24 cellular contexts compared by ENCODE assay signal in the genomic region with DNA sequence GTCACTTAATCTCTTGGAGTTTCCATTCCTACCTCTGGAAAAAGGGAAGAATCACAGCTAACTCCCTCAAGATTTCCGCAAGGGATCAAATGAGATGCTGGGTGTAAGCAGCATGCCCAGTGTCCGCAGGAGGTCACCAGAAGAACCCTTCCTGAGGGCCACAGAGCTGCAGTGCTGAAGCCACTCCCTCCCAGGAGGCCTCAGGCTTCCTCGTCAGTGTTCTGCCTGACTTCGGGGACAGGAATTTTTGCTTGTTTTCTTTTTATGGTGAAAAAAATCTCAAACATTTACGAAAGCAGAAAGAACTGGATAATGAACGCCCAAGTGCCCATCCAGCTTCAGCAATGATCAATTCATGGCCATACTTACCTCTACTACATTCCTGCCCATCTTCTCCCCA.
DNase-seq lines count a peak whose midpoint lies in the region; ATAC-seq and TF ChIP-seq lines count a peak whose summit lies in the region.
"Had no signal": no experiment of that assay in that cellular context is flagged by ENCODE, and none has a peak within 500 bp of the region (broad histone marks: within the 10 kb centered on the region; RNA-seq: fewer than 3 reads in every experiment).

No MANE protein-coding gene starts in this region.

- POLR2A ChIA-PET in PC-3 (lab: Charles Lee; ENCODE audit: unreplicated experiment) = no interaction called here

- intact Hi-C loops in PC-3 (cut with micrococcal nuclease) = no loop called here

- no peak overlapping the region for H3K4me3 Mint-ChIP-seq in activated T-cell treated with anti-CD3 and anti-CD28 coated beads, Interleukin-2, amount 50 U/mL, for 24 hours
- H3K4me3 Mint-ChIP-seq in activated T-cell treated with anti-CD3 and anti-CD28 coated beads, Interleukin-2, amount 50 U/mL, for 4 hours = no peak overlapping the region
- H3K4me3 Mint-ChIP-seq in effector memory CD8-positive, alpha-beta T cell = no peak overlapping the region
- H3K4me3 Mint-ChIP-seq in osteocyte (ENCODE audit: unreplicated experiment) = peak overlapping the region; percentile 32
- H3K4me3 Mint-ChIP-seq: activated CD8-positive, alpha-beta T cell treated with anti-CD3 and anti-CD28 coated beads, Interleukin-2, amount 10 ng/mL, durations not matched to agents 7 days and 5 days had no signal

- no peaks in the 10 kb centered on the region for H3K27me3 ChIP-seq in PC-3 (ENCODE audit: low read length)
- H3K27me3 ChIP-seq: esophagus squamous epithelium, pancreas had no signal

- no peak overlapping the region for H3K4me2 ChIP-seq in PC-3 (ENCODE audit: low read length)
- H3K4me2 ChIP-seq: KMS-11 had no signal

- H3K9me3 Mint-ChIP-seq in activated T-cell treated with anti-CD3 and anti-CD28 coated beads, Interleukin-2, amount 50 U/mL, for 24 hours = no peaks in the 10 kb centered on the region
- no peaks in the 10 kb centered on the region for H3K9me3 Mint-ChIP-seq in activated T-cell treated with anti-CD3 and anti-CD28 coated beads, Interleukin-2, amount 50 U/mL, for 4 hours
- no peaks in the 10 kb centered on the region for H3K9me3 Mint-ChIP-seq in effector memory CD8-positive, alpha-beta T cell
- H3K9me3 Mint-ChIP-seq in osteocyte (ENCODE audit: unreplicated experiment) = no peaks in the 10 kb centered on the region
- H3K9me3 Mint-ChIP-seq: activated naive CD4-positive, alpha-beta T cell treated with anti-CD3 and anti-CD28 coated beads, Interleukin-2, amount 50 U/mL, for 72 hours had no signal

- CTCF ChIA-PET in PC-3 (lab: Charles Lee) = no interaction called here

- H3K4me1 Mint-ChIP-seq in activated T-cell treated with anti-CD3 and anti-CD28 coated beads, Interleukin-2, amount 50 U/mL, for 24 hours (ENCODE audit: low read depth) = peaks cover 45% of the 10 kb centered on the region
- peaks cover 24% of the 10 kb centered on the region for H3K4me1 Mint-ChIP-seq in activated T-cell treated with anti-CD3 and anti-CD28 coated beads, Interleukin-2, amount 50 U/mL, for 4 hours (ENCODE audit: low read depth)
- H3K4me1 Mint-ChIP-seq in effector memory CD8-positive, alpha-beta T cell (ENCODE audit: low read depth in 2 of 2) = peaks cover 17 to 20% of the 10 kb centered on the region in 2 donors
- H3K4me1 Mint-ChIP-seq in osteocyte (ENCODE audit: unreplicated experiment) = peaks cover 67% of the 10 kb centered on the region

- H3K36me3 ChIP-seq in PC-3 (ENCODE audit: low read depth, low read length) = peaks cover 41% of the 10 kb centered on the region

- H3F3A ChIP-seq in PC-3 (ENCODE audit: low read length, unreplicated experiment) = peaks cover 13% of the 10 kb centered on the region

- TF ChIP-seq CTCF in PC-3 (conservative IDR thresholded peaks at IDR 0.05; ENCODE audit: low read depth, low read length) (no peak), osteocyte (IDR thresholded peaks at IDR 0.05) (peak; percentile 21)

- peaks cover 95% of the 10 kb centered on the region for H3K36me3 Mint-ChIP-seq in activated T-cell treated with anti-CD3 and anti-CD28 coated beads, Interleukin-2, amount 50 U/mL, for 24 hours (ENCODE audit: low read depth)
- H3K36me3 Mint-ChIP-seq in activated T-cell treated with anti-CD3 and anti-CD28 coated beads, Interleukin-2, amount 50 U/mL, for 4 hours (ENCODE audit: insufficient read depth) = peaks cover 53% of the 10 kb centered on the region
- peaks cover 59% of the 10 kb centered on the region for H3K36me3 Mint-ChIP-seq in effector memory CD8-positive, alpha-beta T cell (ENCODE audit: insufficient read depth)
- peaks cover 32% of the 10 kb centered on the region for H3K36me3 Mint-ChIP-seq in osteocyte (ENCODE audit: unreplicated experiment)

- no peaks in the 10 kb centered on the region for H3K79me2 ChIP-seq in PC-3 (ENCODE audit: low read length)

- peak overlapping the region; percentile 14; the same call in 1 of the 2 replicates for H3K27ac ChIP-seq in PC-3 (ENCODE audit: low read length)
- H3K27ac ChIP-seq: 22Rv1, esophagus squamous epithelium, HL-60, KMS-11, lower lobe of right lung, pancreas, thoracic aorta had no signal

- H3K27ac Mint-ChIP-seq in activated T-cell treated with anti-CD3 and anti-CD28 coated beads, Interleukin-2, amount 50 U/mL, for 24 hours = peak overlapping the region; percentile 83
- H3K27ac Mint-ChIP-seq in effector memory CD8-positive, alpha-beta T cell = peak overlapping the region; percentile 44 to 93
- peak overlapping the region; percentile 90 for H3K27ac Mint-ChIP-seq in osteocyte (ENCODE audit: unreplicated experiment)
- H3K27ac Mint-ChIP-seq: activated CD8-positive, alpha-beta T cell treated with anti-CD3 and anti-CD28 coated beads, Interleukin-2, amount 10 ng/mL, durations not matched to agents 7 days and 5 days had no signal

- ATAC-seq in activated T-cell treated with anti-CD3 and anti-CD28 coated beads, Interleukin-2, amount 50 U/mL, for 4 hours = no peak
- ATAC-seq in PC-3 = no peak
- ATAC-seq in effector memory CD8-positive, alpha-beta T cell (replicated peaks) = no peak
- no peak for ATAC-seq in GM18519 (IDR thresholded peaks at IDR 0.05; ENCODE audit: low FRiP score, unreplicated experiment)
- ATAC-seq: activated CD8-positive, alpha-beta T cell treated with anti-CD3 and anti-CD28 coated beads, Interleukin-2, amount 10 ng/mL, durations not matched to agents 7 days and 5 days; activated naive CD4-positive, alpha-beta T cell treated with anti-CD3 and anti-CD28 coated beads, Interleukin-2, amount 50 U/mL, for 72 hours; lower lobe of right lung; Panc1; pancreas; stimulated activated naive CD8-positive, alpha-beta T cell treated with anti-CD3 and anti-CD28 coated beads, Interleukin-15, Interleukin-2, amounts not matched to agents 100 U/mL and 50 U/mL, for 24 hours had no signal

- no peak overlapping the region for H3K4me3 ChIP-seq in PC-3 (ENCODE audit: low read length)
- H3K4me3 ChIP-seq: esophagus squamous epithelium, lower lobe of right lung, pancreas, thoracic aorta had no signal

- H4K20me1 ChIP-seq in PC-3 (ENCODE audit: low read length) = no peaks in the 10 kb centered on the region

- no peaks in the 10 kb centered on the region for H3K9me2 ChIP-seq in PC-3 (replicated peaks; ENCODE audit: low read length)

- H3K27me3 Mint-ChIP-seq in activated T-cell treated with anti-CD3 and anti-CD28 coated beads, Interleukin-2, amount 50 U/mL, for 24 hours = no peaks in the 10 kb centered on the region
- H3K27me3 Mint-ChIP-seq in activated T-cell treated with anti-CD3 and anti-CD28 coated beads, Interleukin-2, amount 50 U/mL, for 4 hours (ENCODE audit: low read depth) = no peaks in the 10 kb centered on the region
- no peaks in the 10 kb centered on the region for H3K27me3 Mint-ChIP-seq in effector memory CD8-positive, alpha-beta T cell
- H3K27me3 Mint-ChIP-seq in osteocyte (ENCODE audit: unreplicated experiment) = no peaks in the 10 kb centered on the region

- BruUV-seq in PC-3 (replicated peaks; lab: Mats Ljungman, UMichigan) = no TSS peak

- H3K9ac ChIP-seq in PC-3 (ENCODE audit: low read length) = no peak overlapping the region
- H3K9ac ChIP-seq: KMS-11 had no signal

- H3K4me1 ChIP-seq in PC-3 (ENCODE audit: insufficient read depth, low read length) = peaks cover 43% of the 10 kb centered on the region
- H3K4me1 ChIP-seq: esophagus squamous epithelium, lower lobe of right lung, pancreas had no signal

- H3K9me3 ChIP-seq in PC-3 (ENCODE audit: low read length) = no peaks in the 10 kb centered on the region
- H3K9me3 ChIP-seq: esophagus squamous epithelium, lower lobe of right lung, pancreas, thoracic aorta had no signal

- no peak for DNase-seq in activated T-cell treated with anti-CD3 and anti-CD28 coated beads, Interleukin-2, amount 50 U/mL, for 24 hours
- no peak for DNase-seq in activated T-cell treated with anti-CD3 and anti-CD28 coated beads, Interleukin-2, amount 50 U/mL, for 4 hours
- DNase-seq in PC-3 = no peak
- no peak for DNase-seq in effector memory CD8-positive, alpha-beta T cell
- DNase-seq in osteocyte (ENCODE audit: extremely low spot score, unreplicated experiment) = no peak
- no peak for DNase-seq in SK-N-DZ (ENCODE audit: low spot score)
- no peak for DNase-seq in activated CD4-positive, alpha-beta T cell treated with anti-CD3 and anti-CD28 coated beads, Interleukin-2, amount 50 U/mL, for 48 hours
- DNase-seq: activated CD8-positive, alpha-beta T cell treated with anti-CD3 and anti-CD28 coated beads, Interleukin-2, amount 10 ng/mL, durations not matched to agents 7 days and 5 days; activated effector memory CD4-positive, alpha-beta T cell treated with Interleukin-2 at 50 U/mL for 16 hours; aorta; esophagus squamous epithelium; lower lobe of right lung; NCI-H146; pancreas; SHP77 treated with DMSO at 0.1 percent for 48 hours; small intestine; stimulated activated naive CD8-positive, alpha-beta T cell treated with anti-CD3 and anti-CD28 coated beads, Interleukin-15, Interleukin-2, amounts not matched to agents 100 U/mL and 50 U/mL, for 24 hours had no signal

- no peak overlapping the region for H2AFZ ChIP-seq in PC-3 (ENCODE audit: low read length)
